ENCODE assay signal across 8 cellular contexts in genomic region chr19:47745010-47745901, GRCh38. TPM values are rescaled to one million over a fixed set of nuclear protein-coding genes. Genes with fewer than 3 reads are reported as not detected.
DNase-seq lines count a peak whose midpoint lies in the region; ATAC-seq and TF ChIP-seq lines count a peak whose summit lies in the region.

TSS of gene NOP53 (plus strand) at chr19:47745546. CDS start at chr19:47745560, 14 bp downstream.

- POLR2A ChIA-PET in RWPE1 (lab: Yijun Ruan, JAX; ENCODE audit: low non-redundant PET): interaction anchor here (0.8 kb wide), 1 partner anchor 31 kb away, joined by 3 read pairs; no protein-coding TSS in a partner anchor
- POLR2A ChIA-PET in naive thymus-derived CD4-positive, alpha-beta T cell (lab: Charles Lee): interaction anchor here (0.6 to 1.9 kb wide), 12 partner anchors 11 to 454 kb away, joined by 3 to 8 read pairs (median 4); partner anchors contain the start of genes DHX34, KPTN and SELENOW

- H3K27me3 Mint-ChIP-seq in GM23338 (ENCODE audit: insufficient read depth, low read depth, poor library complexity): peaks cover 18% of the 10 kb centered on the region
- peaks cover 0 to 3% (median 0%) of the 10 kb centered on the region in 5 donors for H3K27me3 Mint-ChIP-seq in naive thymus-derived CD4-positive, alpha-beta T cell
- H3K27me3 Mint-ChIP-seq in stimulated activated memory B cell treated with anti-CD40 and anti-IgM and Interleukin-4, amounts not matched to agents 10 μg/mL and 1 μg/mL and 100 μg/mL, for 72 hours: no peaks in the 10 kb centered on the region

- intact Hi-C loops in naive thymus-derived CD4-positive, alpha-beta T cell (cut with micrococcal nuclease): loop anchor here (1.0 to 2.0 kb wide), 9 partner anchors 33 to 894 kb away; partner anchors contain the start of genes NAPA (in 2 of the 2), SELENOW (in 2 of the 2), AP2S1 (in 1 of the 2) and DHX34 (in 1 of the 2)

- ATAC-seq in GM23338: peak; percentile 76
- ATAC-seq in naive thymus-derived CD4-positive, alpha-beta T cell: peak; percentile 86
- ATAC-seq in stimulated activated memory B cell treated with anti-CD40 and anti-IgM and Interleukin-4, amounts not matched to agents 10 μg/mL and 1 μg/mL and 100 μg/mL, for 72 hours: peak; percentile 86

- peak within 1 kb of the TSS; percentile 99 for H3K4me3 Mint-ChIP-seq in GM23338
- peak within 1 kb of the TSS; percentile 93 to 100 (median 99) for H3K4me3 Mint-ChIP-seq in naive thymus-derived CD4-positive, alpha-beta T cell
- H3K4me3 Mint-ChIP-seq in stimulated activated memory B cell treated with anti-CD40 and anti-IgM and Interleukin-4, amounts not matched to agents 10 μg/mL and 1 μg/mL and 100 μg/mL, for 72 hours: peak within 1 kb of the TSS; percentile 88

- CTCF ChIA-PET in RWPE1 (lab: Yijun Ruan, JAX): interaction anchor here (0.6 to 3.8 kb wide), 4 partner anchors 10 to 33 kb away, joined by 3 to 59 read pairs (median 6); partner anchors contain the start of gene EHD2
- CTCF ChIA-PET in naive thymus-derived CD4-positive, alpha-beta T cell (lab: Charles Lee): interaction anchor here (1.0 to 2.8 kb wide), 4 partner anchors 9 to 311 kb away, joined by 3 to 23 read pairs (median 4); partner anchors contain the start of gene EHD2

- peaks cover 35% of the 10 kb centered on the region for H3K79me2 ChIP-seq in GM23338 (replicated peaks; ENCODE audit: insufficient read depth)

- peaks cover 30% of the 10 kb centered on the region for H3F3A ChIP-seq in GM23338 (replicated peaks; ENCODE audit: low read depth)

- peak within 1 kb of the TSS; percentile 71 for H3K4me2 ChIP-seq in GM23338

- H3K9me3 Mint-ChIP-seq in GM23338: no peaks in the 10 kb centered on the region
- peaks cover 0 to 5% (median 0%) of the 10 kb centered on the region in 11 donors for H3K9me3 Mint-ChIP-seq in naive thymus-derived CD4-positive, alpha-beta T cell
- H3K9me3 Mint-ChIP-seq in stimulated activated memory B cell treated with anti-CD40 and anti-IgM and Interleukin-4, amounts not matched to agents 10 μg/mL and 1 μg/mL and 100 μg/mL, for 72 hours: peaks cover 7% of the 10 kb centered on the region

- DNase-seq in DMS79 treated with DMSO at 0.1 percent for 48 hours (lab: John Stamatoyannopoulos, UW): peak; percentile 94
- peak; percentile 99 for DNase-seq in GM23338 (ENCODE audit: low spot score)
- DNase-seq in LoVo (ENCODE audit: low spot score): peak; percentile 97
- peak; percentile 89 for DNase-seq in RWPE1 (ENCODE audit: low spot score)
- DNase-seq in activated T-helper 1 cell treated with anti-CD3 and anti-CD28 coated beads, Interleukin-2, amount 50 U/mL, for 16 hours (ENCODE audit: low read depth in 1 of 2, low spot score in 1 of 2): peak; percentile 95 to 98
- DNase-seq in fibroblast of gingiva (ENCODE audit: low read depth): peak; percentile 97
- peak; percentile 95 to 99 (median 97) for DNase-seq in naive thymus-derived CD4-positive, alpha-beta T cell

- peaks cover 33% of the 10 kb centered on the region for H3K36me3 Mint-ChIP-seq in GM23338 (ENCODE audit: low read depth)
- H3K36me3 Mint-ChIP-seq in naive thymus-derived CD4-positive, alpha-beta T cell: peaks cover 0 to 15% (median 10%) of the 10 kb centered on the region in 5 donors
- H3K36me3 Mint-ChIP-seq in stimulated activated memory B cell treated with anti-CD40 and anti-IgM and Interleukin-4, amounts not matched to agents 10 μg/mL and 1 μg/mL and 100 μg/mL, for 72 hours: peaks cover 24% of the 10 kb centered on the region

- no peak for TF ChIP-seq CTCF in GM23338 (conservative IDR thresholded peaks at IDR 0.05; ENCODE audit: low read depth in 2 of 2)
- TF ChIP-seq CTCF in RWPE1 (conservative IDR thresholded peaks at IDR 0.05; ENCODE audit: low read depth): no peak

- peaks cover 5% of the 10 kb centered on the region; the same call in 1 of the 2 replicates for H3K9me2 ChIP-seq in GM23338 (ENCODE audit: insufficient read depth)

- peaks cover 22% of the 10 kb centered on the region for H3K36me3 ChIP-seq in GM23338 (ENCODE audit: insufficient read depth)
- peaks cover 0 to 34% (median 13%) of the 10 kb centered on the region in 3 experiments for H3K36me3 ChIP-seq in naive thymus-derived CD4-positive, alpha-beta T cell (ENCODE audit: control insufficient read depth in 2 of 3, insufficient read depth in 3 of 3, low read length in 3 of 3)

- H3K27me3 ChIP-seq in GM23338 (ENCODE audit: insufficient read depth): no peaks in the 10 kb centered on the region
- no peaks in the 10 kb centered on the region for H3K27me3 ChIP-seq in naive thymus-derived CD4-positive, alpha-beta T cell (ENCODE audit: control insufficient read depth in 2 of 2, insufficient read depth in 2 of 2, low read length in 2 of 2)

- H4K20me1 ChIP-seq in GM23338 (replicated peaks; ENCODE audit: insufficient read depth): peaks cover 15% of the 10 kb centered on the region

- H3K4me1 ChIP-seq in GM23338 (ENCODE audit: insufficient read depth): peaks cover 13% of the 10 kb centered on the region
- H3K4me1 ChIP-seq in naive thymus-derived CD4-positive, alpha-beta T cell (ENCODE audit: control insufficient read depth in 2 of 2, insufficient read depth in 2 of 2, low read length in 2 of 2): peaks cover 11 to 50% of the 10 kb centered on the region in 2 donors

- H3K4me1 Mint-ChIP-seq in GM23338: peaks cover 10% of the 10 kb centered on the region
- H3K4me1 Mint-ChIP-seq in naive thymus-derived CD4-positive, alpha-beta T cell: peaks cover 18 to 58% (median 40%) of the 10 kb centered on the region in 7 donors
- H3K4me1 Mint-ChIP-seq in stimulated activated memory B cell treated with anti-CD40 and anti-IgM and Interleukin-4, amounts not matched to agents 10 μg/mL and 1 μg/mL and 100 μg/mL, for 72 hours: peaks cover 48% of the 10 kb centered on the region

- no peak within 1 kb of the TSS for H2AFZ ChIP-seq in GM23338

- no peaks in the 10 kb centered on the region for H3K9me3 ChIP-seq in naive thymus-derived CD4-positive, alpha-beta T cell (ENCODE audit: control insufficient read depth in 2 of 3, low read length in 3 of 3)

- H3K27ac ChIP-seq in GM23338 (ENCODE audit: low read depth): peak within 1 kb of the TSS; percentile 92
- H3K27ac ChIP-seq in RWPE1: peak within 1 kb of the TSS; percentile 99
- peak within 1 kb of the TSS; percentile 100 for H3K27ac ChIP-seq in naive thymus-derived CD4-positive, alpha-beta T cell (ENCODE audit: low read depth, low read length)

- H3K4me3 ChIP-seq in GM23338: peak within 1 kb of the TSS; percentile 85
- peak within 1 kb of the TSS; percentile 62 for H3K4me3 ChIP-seq in naive thymus-derived CD4-positive, alpha-beta T cell (ENCODE audit: low read length)

- H3K27ac Mint-ChIP-seq in GM23338: peak within 1 kb of the TSS; percentile 100
- peak within 1 kb of the TSS; percentile 97 to 100 (median 100) for H3K27ac Mint-ChIP-seq in naive thymus-derived CD4-positive, alpha-beta T cell
- H3K27ac Mint-ChIP-seq in stimulated activated memory B cell treated with anti-CD40 and anti-IgM and Interleukin-4, amounts not matched to agents 10 μg/mL and 1 μg/mL and 100 μg/mL, for 72 hours: peak within 1 kb of the TSS; percentile 99

TF ChIP-seq in GM23338, 12 proteins besides CTCF, POLR2A, EP300 and RAD21 (continues in another document):
- TF ChIP-seq ETS1 (IDR thresholded peaks at IDR 0.05) (peak; percentile 95), REST (IDR thresholded peaks at IDR 0.05; ENCODE audit: unreplicated experiment) (no peak), NANOG (IDR thresholded peaks at IDR 0.05; ENCODE audit: borderline replicate concordance) (no peak), CREB1 (CRISPR knock-in tag; IDR thresholded peaks at IDR 0.05; ENCODE audit: low read depth) (peak; percentile 94), ZNF331 (CRISPR knock-in tag; IDR thresholded peaks at IDR 0.05; ENCODE audit: low read depth) (peak; percentile 45; the same call in 1 of the 2 replicates)

RNA-seq across cellular contexts. Expression of gene NOP53, which starts in this region (rescaled TPM):
- 151 and 167 TPM in 2 replicates for total RNA-seq in GM23338 (2014; rRNA removed; shearing (Covaris generic))
- 192 and 211 TPM in 2 replicates for polyA plus RNA-seq in GM23338 (2016; fragmentation: Nextera tagmentation; extraction: Ambion mirVana)
- 1,000 to 10,000 TPM in 2 of 5 experiments, 100 to 1,000 TPM in 3; 316 to 1,143 (median 992) TPM for total RNA-seq in naive thymus-derived CD4-positive, alpha-beta T cell
- polyA plus RNA-seq in naive thymus-derived CD4-positive, alpha-beta T cell: 100 to 1,000 TPM; 362 to 426 TPM

Comparison
In these comparisons a context has a peak if more than half of its experiments do, and no peak if none do; other contexts are left out.
1. Peak in every context shown above with its lines: DNase-seq, ATAC-seq, H3K4me3 ChIP-seq and H3K27ac ChIP-seq.